ENCODE assay signal across 8 cellular contexts in genomic region chr12:92927436-92928116, GRCh38. TPM values are rescaled to one million over a fixed set of nuclear protein-coding genes. Genes with fewer than 3 reads are reported as not detected.
DNase-seq lines count a peak whose midpoint lies in the region; ATAC-seq and TF ChIP-seq lines count a peak whose summit lies in the region.

No MANE protein-coding gene starts in this region.

- TF ChIP-seq POLR2A in esophagus squamous epithelium (IDR thresholded peaks at IDR 0.05) = no peak
- no peak for TF ChIP-seq POLR2A in ovary (IDR thresholded peaks at IDR 0.05)

- POLR2A ChIA-PET in HEK293 (lab: Yijun Ruan, JAX) (no interaction called here), SK-N-SH (lab: Yijun Ruan, JAX) (no interaction called here)

- H3K27me3 ChIP-seq in DND-41 (ENCODE audit: insufficient read depth, low read length, poor library complexity) (no peaks in the 10 kb centered on the region), SK-N-SH (ENCODE audit: insufficient read depth) (no peaks in the 10 kb centered on the region), esophagus squamous epithelium (no peaks in the 10 kb centered on the region), ovary (no peaks in the 10 kb centered on the region)

- CTCF ChIA-PET in HEK293 (lab: Yijun Ruan, JAX) (interaction anchor here (0.6 to 1.5 kb wide), 6 partner anchors 25 to 1174 kb away, joined by 3 to 7 read pairs (median 3); no protein-coding TSS in a partner anchor), SK-N-SH (lab: Yijun Ruan, JAX) (interaction anchor here (0.6 to 1.8 kb wide), 5 partner anchors 12 to 1915 kb away, joined by 3 to 4 read pairs (median 3); no protein-coding TSS in a partner anchor)

- H4K20me1 ChIP-seq in DND-41 (ENCODE audit: insufficient read depth, low read length) (peaks cover 14% of the 10 kb centered on the region; the same call in 1 of the 2 replicates), SK-N-SH (ENCODE audit: insufficient read depth) (peaks cover 31% of the 10 kb centered on the region)

- no peaks in the 10 kb centered on the region for H3K9me2 ChIP-seq in SK-N-SH

- ATAC-seq in DND-41 (ENCODE audit: insufficient read depth, low read depth) = no peak
- no peak for ATAC-seq in GM19351 (IDR thresholded peaks at IDR 0.05; ENCODE audit: unreplicated experiment)
- no peak for ATAC-seq in HG02759 (IDR thresholded peaks at IDR 0.05; ENCODE audit: unreplicated experiment)

- H2AFZ ChIP-seq in DND-41 (ENCODE audit: low read depth, low read length) (no peak overlapping the region), SK-N-SH (ENCODE audit: low read depth) (peak overlapping the region; percentile 24)

- TF ChIP-seq EP300 in SK-N-SH (IDR thresholded peaks at IDR 0.05; ENCODE audit: borderline replicate concordance in 1 of 2, low read depth in 1 of 2, low read length in 1 of 2) (no peak), ovary (IDR thresholded peaks at IDR 0.05) (no peak)

- peaks cover 36% of the 10 kb centered on the region for H3K4me1 ChIP-seq in DND-41 (ENCODE audit: insufficient read depth, low read length)
- peaks cover 11% of the 10 kb centered on the region; the same call in 1 of the 2 replicates for H3K4me1 ChIP-seq in HEK293 (ENCODE audit: control insufficient read depth, insufficient read depth, low read length)
- H3K4me1 ChIP-seq in SK-N-SH (ENCODE audit: control insufficient read depth in 1 of 2, insufficient read depth in 2 of 2, low read depth in 1 of 2, low read length in 1 of 2) = peaks cover 11 to 14% of the 10 kb centered on the region in 2 experiments; a peak in 3 of 4 replicates
- peaks cover 12 to 56% (median 22%) of the 10 kb centered on the region in 3 donors for H3K4me1 ChIP-seq in esophagus squamous epithelium
- peaks cover 7% of the 10 kb centered on the region for H3K4me1 ChIP-seq in ovary (ENCODE audit: insufficient read depth)

- no peak for TF ChIP-seq RAD21 in SK-N-SH (IDR thresholded peaks at IDR 0.05; ENCODE audit: low read length)

- H3K9me3 ChIP-seq in DND-41 (ENCODE audit: insufficient read depth, low read length, severe bottlenecking) (no peaks in the 10 kb centered on the region), HEK293 (ENCODE audit: control insufficient read depth, insufficient read depth, low read depth, low read length) (no peaks in the 10 kb centered on the region), SK-N-SH (no peaks in the 10 kb centered on the region), esophagus squamous epithelium (no peaks in the 10 kb centered on the region), ovary (no peaks in the 10 kb centered on the region)

- H3K4me2 ChIP-seq in DND-41 (ENCODE audit: insufficient read depth, low read length) (peak overlapping the region; percentile 90), SK-N-SH (peak overlapping the region; percentile 74)

- no peak for TF ChIP-seq CTCF in DND-41 (IDR thresholded peaks at IDR 0.05; ENCODE audit: borderline replicate concordance, extremely low read depth, low read length, poor library complexity, severe bottlenecking)
- TF ChIP-seq CTCF in HEK293 (tag by site-specific recombination; IDR thresholded peaks at IDR 0.05) = no peak
- TF ChIP-seq CTCF in SK-N-SH (IDR thresholded peaks at IDR 0.05) = no peak
- no peak for TF ChIP-seq CTCF in esophagus squamous epithelium (IDR thresholded peaks at IDR 0.05)
- TF ChIP-seq CTCF in ovary (IDR thresholded peaks at IDR 0.05) = no peak

- H3K27ac ChIP-seq in DND-41 (ENCODE audit: low read length) = peak overlapping the region; percentile 93
- H3K27ac ChIP-seq in HEK293 (ENCODE audit: extremely low read depth, low read depth, low read length) = no peak overlapping the region; the same call in 1 of the 2 replicates
- peak overlapping the region; percentile 79 to 93; a peak in 3 of 4 replicates for H3K27ac ChIP-seq in SK-N-SH (ENCODE audit: low read depth in 2 of 2, low read length in 1 of 2)
- H3K27ac ChIP-seq in esophagus squamous epithelium = peak overlapping the region; percentile 97 to 100 (median 100)
- H3K27ac ChIP-seq in ovary = peak overlapping the region in 1 of 2 donors; percentile 99

- H3K4me3 ChIP-seq in DND-41 (ENCODE audit: low read depth in 1 of 2, low read length in 2 of 2) (peak overlapping the region; percentile 81 to 83), HEK293 (ENCODE audit: low read depth, low read length) (peak overlapping the region; percentile 68), SK-N-SH (ENCODE audit: low read depth in 2 of 2, low read length in 1 of 2) (peak overlapping the region; percentile 66 to 73; a peak in 3 of 4 replicates), esophagus squamous epithelium (peak overlapping the region; percentile 75 to 98 (median 90)), ovary (peak overlapping the region; percentile 54)

- H3K9ac ChIP-seq in DND-41 (ENCODE audit: low read depth, low read length) (peak overlapping the region; percentile 76), SK-N-SH (peak overlapping the region; percentile 94)

- DNase-seq in DND-41 (no peak), SK-N-SH (no peak), esophagus squamous epithelium (lab: John Stamatoyannopoulos, UW) (no peak), ovary (no peak)
- DNase-seq in effector CD4-positive, alpha-beta T cell = no peak

- 11% methylated on average over 7 of the region's 7 CpGs for WGBS in SK-N-SH (ENCODE audit: low lambda C conversion rate)
- WGBS in esophagus squamous epithelium, 2 donors = 5 to 9% methylated on average over 7 of the region's 7 CpGs
- 2 to 3% (median 3%) methylated on average over 7 of the region's 7 CpGs for whole genome bisulfite sequencing in ovary, 3 donors

- intact Hi-C loops in esophagus squamous epithelium (cut with DNase I) = no loop called here
- intact Hi-C loops in ovary (cut with DNase I) = no loop called here

- no peaks in the 10 kb centered on the region; the same call in none of the 2 replicates for H3K36me3 ChIP-seq in DND-41 (ENCODE audit: insufficient read depth, low read length)
- H3K36me3 ChIP-seq in HEK293 (ENCODE audit: control insufficient read depth in 2 of 2, insufficient read depth in 1 of 2, low read length in 2 of 2) = no peaks in the 10 kb centered on the region
- H3K36me3 ChIP-seq in SK-N-SH (replicated peaks in 1 of 2; ENCODE audit: control insufficient read depth in 1 of 2, insufficient read depth in 2 of 2, low read length in 1 of 2) = peaks cover 0 to 7% of the 10 kb centered on the region in 2 experiments
- H3K36me3 ChIP-seq in esophagus squamous epithelium = no peaks in the 10 kb centered on the region
- H3K36me3 ChIP-seq in ovary = no peaks in the 10 kb centered on the region

- peaks cover 24% of the 10 kb centered on the region for H3F3A ChIP-seq in SK-N-SH (replicated peaks; ENCODE audit: insufficient read depth)

- H3K79me2 ChIP-seq in DND-41 (ENCODE audit: insufficient read depth, low read length) = peaks cover 61% of the 10 kb centered on the region
- peaks cover 60% of the 10 kb centered on the region for H3K79me2 ChIP-seq in SK-N-SH (ENCODE audit: insufficient read depth)

TF ChIP-seq in HEK293, 187 proteins besides CTCF, POLR2A, EP300 and RAD21 (continues in another document):
- TF ChIP-seq ZNF600 (tag by site-specific recombination; IDR thresholded peaks at IDR 0.05) (no peak), ZNF426 (tag by site-specific recombination; IDR thresholded peaks at IDR 0.05) (no peak), ZXDB (tag by site-specific recombination; IDR thresholded peaks at IDR 0.05) (0 out of 2 replicates have a peak, but pooled peaks have one; percentile 39), PRDM1 (tag by site-specific recombination; IDR thresholded peaks at IDR 0.05) (peak; percentile 95), GFI1B (tag by site-specific recombination; IDR thresholded peaks at IDR 0.05) (peak; percentile 67), ZNF529 (tag by site-specific recombination; IDR thresholded peaks at IDR 0.05; ENCODE audit: insufficient replicate concordance) (no peak)
- TF ChIP-seq, protein P1, sequence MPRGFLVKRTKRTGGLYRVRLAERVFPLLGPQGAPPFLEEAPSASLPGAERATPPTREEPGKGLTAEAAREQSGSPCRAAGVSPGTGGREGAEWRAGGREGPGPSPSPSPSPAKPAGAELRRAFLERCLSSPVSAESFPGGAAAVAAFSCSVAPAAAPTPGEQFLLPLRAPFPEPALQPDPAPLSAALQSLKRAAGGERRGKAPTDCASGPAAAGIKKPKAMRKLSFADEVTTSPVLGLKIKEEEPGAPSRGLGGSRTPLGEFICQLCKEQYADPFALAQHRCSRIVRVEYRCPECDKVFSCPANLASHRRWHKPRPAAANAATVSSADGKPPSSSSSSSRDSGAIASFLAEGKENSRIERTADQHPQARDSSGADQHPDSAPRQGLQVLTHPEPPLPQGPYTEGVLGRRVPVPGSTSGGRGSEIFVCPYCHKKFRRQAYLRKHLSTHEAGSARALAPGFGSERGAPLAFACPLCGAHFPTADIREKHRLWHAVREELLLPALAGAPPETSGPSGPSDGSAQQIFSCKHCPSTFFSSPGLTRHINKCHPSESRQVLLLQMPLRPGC (tag by site-specific recombination; IDR thresholded peaks at IDR 0.05) = peak; percentile 6; the same call in 1 of the 2 replicates

TF ChIP-seq in SK-N-SH, 30 proteins besides CTCF, POLR2A, EP300 and RAD21 (continues in another document):
- no peak for TF ChIP-seq SIN3A (IDR thresholded peaks at IDR 0.05; ENCODE audit: borderline replicate concordance, low read depth, low read length)
- no peak for TF ChIP-seq SMC3 (IDR thresholded peaks at IDR 0.05; ENCODE audit: low read depth, low read length)
- TF ChIP-seq FOSL2 (IDR thresholded peaks at IDR 0.05; ENCODE audit: borderline replicate concordance, low read depth) = peak; percentile 64
- no peak for TF ChIP-seq ELF1 (IDR thresholded peaks at IDR 0.05)
- no peak for TF ChIP-seq CHD2 (IDR thresholded peaks at IDR 0.05; ENCODE audit: low read length, partially characterized antibody)
- TF ChIP-seq RFX5 (IDR thresholded peaks at IDR 0.05; ENCODE audit: low read length) = no peak
- peak; percentile 69 for TF ChIP-seq JUND (IDR thresholded peaks at IDR 0.05)
- no peak; the same call in 1 of the 2 replicates for TF ChIP-seq GABPA (IDR thresholded peaks at IDR 0.05; ENCODE audit: low read depth)
- no peak for TF ChIP-seq POLR2AphosphoS5 (IDR thresholded peaks at IDR 0.05; ENCODE audit: low read depth, low read length)
- TF ChIP-seq MEF2A (IDR thresholded peaks at IDR 0.05; ENCODE audit: borderline replicate concordance, low read depth) = no peak
- TF ChIP-seq, protein P2, sequence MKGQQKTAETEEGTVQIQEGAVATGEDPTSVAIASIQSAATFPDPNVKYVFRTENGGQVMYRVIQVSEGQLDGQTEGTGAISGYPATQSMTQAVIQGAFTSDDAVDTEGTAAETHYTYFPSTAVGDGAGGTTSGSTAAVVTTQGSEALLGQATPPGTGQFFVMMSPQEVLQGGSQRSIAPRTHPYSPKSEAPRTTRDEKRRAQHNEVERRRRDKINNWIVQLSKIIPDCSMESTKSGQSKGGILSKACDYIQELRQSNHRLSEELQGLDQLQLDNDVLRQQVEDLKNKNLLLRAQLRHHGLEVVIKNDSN (IDR thresholded peaks at IDR 0.05; ENCODE audit: borderline replicate concordance, low read depth) = no peak

RNA-seq across cellular contexts. Expression of gene EEA1, which starts 1.5 kb away (rescaled TPM):
- polyA plus RNA-seq in SK-N-SH (2012; rRNA removed) (1.5 and 1.7 TPM in 2 replicates), ovary (10 to 100 TPM in 1 of 2 donors, 1 to 10 TPM in 1; 5.0 to 10.8 TPM)
- 3.0 and 3.7 TPM in 2 replicates for polyA plus RNA-seq in SK-N-SH (2012; cell fraction: cytosol; rRNA removed)
- 0.96 and 2.5 TPM in 2 replicates for polyA plus RNA-seq in SK-N-SH (2012; cell fraction: nucleus; rRNA removed)
- total RNA-seq in esophagus squamous epithelium (10 to 100 TPM; 17.2 to 58.1 (median 31.0) TPM), ovary (10 to 100 TPM; 11.9 to 41.1 (median 33.3) TPM)
